In the genomic region with DNA sequence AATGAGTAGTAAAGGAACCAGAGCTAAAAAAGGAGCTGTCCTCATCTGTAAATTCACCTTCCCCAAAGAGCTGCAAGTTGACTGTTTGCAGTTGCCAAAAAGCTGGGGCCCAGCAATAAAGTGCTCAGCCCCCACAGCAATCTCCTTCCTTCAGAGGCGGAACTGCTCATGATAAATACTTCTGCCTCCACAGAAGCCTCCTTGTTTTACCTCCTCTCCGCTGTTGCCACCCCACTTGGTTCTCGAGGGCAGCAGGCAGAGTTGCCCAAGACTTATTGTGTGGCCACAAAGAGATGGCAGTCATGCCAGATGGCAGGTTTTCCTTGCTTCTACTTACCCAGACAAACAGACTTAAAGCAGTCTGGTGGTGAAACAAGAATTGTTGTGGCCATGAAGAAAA, we compare ENCODE assay signal across 8 cellular contexts.
DNase-seq lines count a peak whose midpoint lies in the region; ATAC-seq and TF ChIP-seq lines count a peak whose summit lies in the region.

No MANE protein-coding gene starts in this region.

- H3K4me1 Mint-ChIP-seq in immature natural killer cell = peaks cover 47 to 64% of the 10 kb centered on the region in 2 donors

- H3K27ac Mint-ChIP-seq in immature natural killer cell = peak overlapping the region; percentile 85 to 98 (median 96)

- ATAC-seq in left cardiac atrium (no peak), Right ventricle myocardium inferior (no peak)

- peaks cover 9 to 12% of the 10 kb centered on the region in 2 donors for H3K4me1 ChIP-seq in uterus

- H3K4me3 ChIP-seq in uterus = no peak overlapping the region

- no peaks in the 10 kb centered on the region for H3K9me3 Mint-ChIP-seq in immature natural killer cell

- H3K27ac ChIP-seq in uterus = peak overlapping the region; percentile 50 to 55

- no peaks in the 10 kb centered on the region for H3K27me3 ChIP-seq in uterus

- no peak for TF ChIP-seq CTCF in uterus (IDR thresholded peaks at IDR 0.05)

- H3K27me3 Mint-ChIP-seq in immature natural killer cell (ENCODE audit: low read depth in 3 of 3) = peaks cover 0 to 6% (median 0%) of the 10 kb centered on the region in 3 donors

- DNase-seq in left cardiac atrium (peak; percentile 27), Right ventricle myocardium inferior (ENCODE audit: missing footprints) (no peak), immature natural killer cell (peak; percentile 26 to 45 (median 40)), uterus (no peak), NCI-H748 (lab: John Stamatoyannopoulos, UW; ENCODE audit: unreplicated experiment) (no peak), islet precursor cell (no peak), DMS79 treated with DMSO at 0.1 percent for 48 hours (lab: John Stamatoyannopoulos, UW) (no peak)
- DNase-seq in activated T-cell treated with anti-CD3 and anti-CD28 coated beads, Interleukin-2, amount 50 U/mL, for 48 hours = peak; percentile 29 to 33

- H3K36me3 ChIP-seq in uterus = no peaks in the 10 kb centered on the region

- no peak for TF ChIP-seq POLR2A in uterus (IDR thresholded peaks at IDR 0.05)

- H3K4me3 Mint-ChIP-seq in immature natural killer cell = peak overlapping the region; percentile 83 to 94 (median 88)

- H3K36me3 Mint-ChIP-seq in immature natural killer cell = peaks cover 0 to 5% (median 0%) of the 10 kb centered on the region in 3 donors

- intact Hi-C loops in left cardiac atrium (cut with DNase I) (no loop called here), Right ventricle myocardium inferior (cut with DNase I) (no loop called here), uterus (cut with DNase I; ENCODE audit: low total_unique reads) (no loop called here)

- H3K9me3 ChIP-seq in uterus = no peaks in the 10 kb centered on the region

Comparison
In these comparisons a context has a peak if more than half of its experiments do, and no peak if none do; other contexts are left out.
1. DNase-seq: peak in left cardiac atrium (single experiment), activated T-cell treated with anti-CD3 and anti-CD28 coated beads, Interleukin-2, amount 50 U/mL, for 48 hours (2 of 2) and immature natural killer cell (3 of 3); none in Right ventricle myocardium inferior (single experiment), uterus (0 of 2), NCI-H748 (single experiment), islet precursor cell (single experiment) and DMS79 treated with DMSO at 0.1 percent for 48 hours (single experiment).